Comparison of ENCODE assay signal across 10 cellular contexts in the genomic region with DNA sequence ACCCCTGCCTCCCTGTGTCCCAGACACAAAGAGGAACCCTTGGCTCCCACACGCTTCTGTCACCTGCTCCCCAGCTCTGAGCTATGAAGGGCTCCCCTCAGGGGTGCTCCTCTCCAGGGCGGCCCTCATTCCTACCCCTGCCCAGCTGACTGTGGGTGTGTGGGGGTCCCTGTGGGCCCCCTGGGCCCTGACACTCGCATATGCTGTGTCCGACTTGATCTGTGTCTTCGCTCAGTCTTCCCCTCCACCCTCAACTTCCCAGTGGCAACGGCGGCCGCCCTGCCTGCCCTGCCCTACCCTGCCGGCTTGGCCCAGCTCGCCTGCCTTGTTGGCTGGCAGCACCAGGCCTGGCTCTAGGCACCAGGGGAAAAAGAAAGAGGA. TPM values are rescaled to one million over a fixed set of nuclear protein-coding genes. Genes with fewer than 3 reads are reported as not detected.
DNase-seq lines count a peak whose midpoint lies in the region; ATAC-seq and TF ChIP-seq lines count a peak whose summit lies in the region.
"Had no signal": no experiment of that assay in that cellular context is flagged by ENCODE, and none has a peak within 500 bp of the region (broad histone marks: within the 10 kb centered on the region; RNA-seq: fewer than 3 reads in every experiment).

No MANE protein-coding gene starts in this region.

- H3K9me3 Mint-ChIP-seq in activated T-cell treated with anti-CD3 and anti-CD28 coated beads, Interleukin-2, amount 50 U/mL, for 72 hours: no peaks in the 10 kb centered on the region
- no peaks in the 10 kb centered on the region for H3K9me3 Mint-ChIP-seq in activated naive CD8-positive, alpha-beta T cell treated with anti-CD3 and anti-CD28 coated beads, Interleukin-2, amount 10 ng/mL, durations not matched to agents 7 days and 5 days

- H3K9me3 ChIP-seq in mucosa of descending colon: no peaks in the 10 kb centered on the region
- H3K9me3 ChIP-seq in tibial artery: no peaks in the 10 kb centered on the region

- peaks cover 36% of the 10 kb centered on the region for H3K27me3 Mint-ChIP-seq in activated T-cell treated with anti-CD3 and anti-CD28 coated beads, Interleukin-2, amount 50 U/mL, for 72 hours (ENCODE audit: low read depth)
- peaks cover 34% of the 10 kb centered on the region for H3K27me3 Mint-ChIP-seq in activated naive CD8-positive, alpha-beta T cell treated with anti-CD3 and anti-CD28 coated beads, Interleukin-2, amount 10 ng/mL, durations not matched to agents 7 days and 5 days

- ATAC-seq in activated T-cell treated with anti-CD3 and anti-CD28 coated beads, Interleukin-2, amount 50 U/mL, for 72 hours (replicated peaks in 1 of 2): no peak
- ATAC-seq in activated naive CD8-positive, alpha-beta T cell treated with anti-CD3 and anti-CD28 coated beads, Interleukin-2, amount 10 ng/mL, durations not matched to agents 7 days and 5 days (ENCODE audit: low read depth): no peak
- ATAC-seq in mucosa of descending colon: peak; percentile 37
- ATAC-seq in GM19395 (IDR thresholded peaks at IDR 0.05; ENCODE audit: unreplicated experiment): no peak
- ATAC-seq in GM19328 (IDR thresholded peaks at IDR 0.05; ENCODE audit: unreplicated experiment): no peak

- peak overlapping the region; percentile 85 to 90 for H3K27ac ChIP-seq in tibial artery

- no peaks in the 10 kb centered on the region for H3K36me3 ChIP-seq in mucosa of descending colon (ENCODE audit: low read depth)
- no peaks in the 10 kb centered on the region for H3K36me3 ChIP-seq in tibial artery

- H3K27me3 ChIP-seq in tibial artery: no peaks in the 10 kb centered on the region

- intact Hi-C loops in mucosa of descending colon (cut with DNase I, micrococcal nuclease) (no loop called here), tibial artery (cut with DNase I; ENCODE audit: low total_unique reads) (no loop called here)

- no peak for TF ChIP-seq CTCF in mucosa of descending colon (IDR thresholded peaks at IDR 0.05)
- TF ChIP-seq CTCF in tibial artery (IDR thresholded peaks at IDR 0.05): no peak

- H3K27ac Mint-ChIP-seq in activated T-cell treated with anti-CD3 and anti-CD28 coated beads, Interleukin-2, amount 50 U/mL, for 72 hours: no peak overlapping the region
- H3K27ac Mint-ChIP-seq in activated naive CD8-positive, alpha-beta T cell treated with anti-CD3 and anti-CD28 coated beads, Interleukin-2, amount 10 ng/mL, durations not matched to agents 7 days and 5 days: no peak overlapping the region

- H3K4me1 Mint-ChIP-seq in activated T-cell treated with anti-CD3 and anti-CD28 coated beads, Interleukin-2, amount 50 U/mL, for 72 hours (ENCODE audit: low read depth): peaks cover 5% of the 10 kb centered on the region
- H3K4me1 Mint-ChIP-seq in activated naive CD8-positive, alpha-beta T cell treated with anti-CD3 and anti-CD28 coated beads, Interleukin-2, amount 10 ng/mL, durations not matched to agents 7 days and 5 days: peaks cover 20% of the 10 kb centered on the region

- POLR2A ChIA-PET in activated naive CD8-positive, alpha-beta T cell treated with anti-CD3 and anti-CD28 coated beads, Interleukin-2, amount 10 ng/mL, durations not matched to agents 7 days and 5 days (lab: Charles Lee): interaction anchor here (0.8 kb wide), 1 partner anchor 11 kb away, joined by 3 read pairs; no protein-coding TSS in a partner anchor

- peaks cover 10% of the 10 kb centered on the region for H3K4me1 ChIP-seq in mucosa of descending colon (ENCODE audit: low read depth)
- H3K4me1 ChIP-seq in tibial artery: peaks cover 6 to 54% (median 44%) of the 10 kb centered on the region in 4 donors

- H3K4me3 Mint-ChIP-seq in activated T-cell treated with anti-CD3 and anti-CD28 coated beads, Interleukin-2, amount 50 U/mL, for 72 hours: peak overlapping the region; percentile 70 to 79
- peak overlapping the region; percentile 68 for H3K4me3 Mint-ChIP-seq in activated naive CD8-positive, alpha-beta T cell treated with anti-CD3 and anti-CD28 coated beads, Interleukin-2, amount 10 ng/mL, durations not matched to agents 7 days and 5 days

- H3K4me3 ChIP-seq in mucosa of descending colon (no peak overlapping the region), tibial artery (peak overlapping the region; percentile 53 to 67)

- DNase-seq in activated T-cell treated with anti-CD3 and anti-CD28 coated beads, Interleukin-2, amount 50 U/mL, for 72 hours: no peak
- no peak for DNase-seq in activated T-cell treated with anti-CD3 and anti-CD28 coated beads, Interleukin-2, amount 50 U/mL, for 1 hour
- no peak for DNase-seq in activated naive CD8-positive, alpha-beta T cell treated with anti-CD3 and anti-CD28 coated beads, Interleukin-2, amount 10 ng/mL, durations not matched to agents 7 days and 5 days
- DNase-seq in mucosa of descending colon (peak in 1 of 3 donors; percentile 23), tibial artery (no peak), NCI-H2081 (lab: John Stamatoyannopoulos, UW) (no peak)
- DNase-seq: NCI-H1930 had no signal

- H3K36me3 Mint-ChIP-seq in activated T-cell treated with anti-CD3 and anti-CD28 coated beads, Interleukin-2, amount 50 U/mL, for 72 hours (ENCODE audit: insufficient read depth in 2 of 2): no peaks in the 10 kb centered on the region
- peaks cover 2% of the 10 kb centered on the region for H3K36me3 Mint-ChIP-seq in activated naive CD8-positive, alpha-beta T cell treated with anti-CD3 and anti-CD28 coated beads, Interleukin-2, amount 10 ng/mL, durations not matched to agents 7 days and 5 days

RNA-seq across cellular contexts. Expression of a gene that starts 1.2 kb away (rescaled TPM):
- under 1 TPM; 0.58 to 0.60 TPM for total RNA-seq in activated T-cell treated with anti-CD3 and anti-CD28 coated beads, Interleukin-2, amount 50 U/mL, for 72 hours
- total RNA-seq in activated naive CD8-positive, alpha-beta T cell treated with anti-CD3 and anti-CD28 coated beads, Interleukin-2, amount 10 ng/mL, durations not matched to agents 7 days and 5 days: 1 to 10 TPM; 1.2 to 1.5 TPM
- total RNA-seq in mucosa of descending colon: 10 to 100 TPM in 1 of 3 donors, 1 to 10 TPM in 2; 1.3 to 13.0 (median 2.3) TPM
- total RNA-seq: dermis microvascular lymphatic vessel endothelial cell had no signal
